In the genomic region with DNA sequence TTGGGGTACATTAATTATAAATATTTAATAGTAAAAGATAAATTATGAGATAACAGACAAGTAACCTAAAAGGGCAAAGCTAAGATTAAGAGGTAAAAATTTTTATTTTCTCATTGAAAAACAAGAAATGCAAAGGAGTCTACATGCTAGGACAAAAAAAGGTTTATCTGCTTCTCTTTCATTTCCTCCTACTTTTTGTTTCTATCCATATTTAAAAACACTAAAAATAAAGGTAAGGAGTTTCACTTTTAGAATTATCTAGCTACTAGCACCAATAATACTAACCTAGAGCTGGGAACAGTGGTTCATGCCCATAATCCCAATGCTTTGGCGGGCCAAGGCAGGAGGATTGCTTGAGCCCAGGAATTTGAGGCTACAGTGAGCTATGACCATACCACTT, we compare ENCODE assay signal across 14 cellular contexts.
DNase-seq lines count a peak whose midpoint lies in the region; ATAC-seq and TF ChIP-seq lines count a peak whose summit lies in the region.
"Had no signal": no experiment of that assay in that cellular context is flagged by ENCODE, and none has a peak within 500 bp of the region (broad histone marks: within the 10 kb centered on the region; RNA-seq: fewer than 3 reads in every experiment).

No MANE protein-coding gene starts in this region.

- in situ Hi-C loops in GM13976 (cut with MboI; ENCODE audit: low sequenced_read_pairs, unreplicated experiment): no loop called here

- H3K79me2 ChIP-seq in SU-DHL-6 (ENCODE audit: insufficient read depth, low read length): no peaks in the 10 kb centered on the region

- H3K4me2 ChIP-seq in SU-DHL-6 (ENCODE audit: low read depth, low read length, poor library complexity, severe bottlenecking): peak overlapping the region; percentile 94

- H3K9me3 ChIP-seq in SU-DHL-6 (ENCODE audit: insufficient read depth, low read length): no peaks in the 10 kb centered on the region
- H3K9me3 ChIP-seq: pancreas, Peyer's patch, stomach had no signal

- ATAC-seq in GM18519 (IDR thresholded peaks at IDR 0.05; ENCODE audit: low FRiP score, unreplicated experiment) (peak; percentile 32), GM21528 (IDR thresholded peaks at IDR 0.05; ENCODE audit: low FRiP score, unreplicated experiment) (peak; percentile 43), HG03095 (IDR thresholded peaks at IDR 0.05; ENCODE audit: unreplicated experiment) (peak; percentile 46)

- no peaks in the 10 kb centered on the region for H3K36me3 ChIP-seq in SU-DHL-6 (ENCODE audit: low read length)
- H3K36me3 ChIP-seq: pancreas, Peyer's patch, stomach had no signal

- no peak for TF ChIP-seq CTCF in SU-DHL-6 (IDR thresholded peaks at IDR 0.05; ENCODE audit: insufficient read depth, low read length, poor library complexity, severe bottlenecking)
- TF ChIP-seq CTCF in GM13976 (IDR thresholded peaks at IDR 0.05; ENCODE audit: borderline replicate concordance, control extremely low read depth, extremely low read depth, insufficient read depth, missing control alignments): no peak

- H3K27me3 ChIP-seq in SU-DHL-6 (ENCODE audit: low read length): no peaks in the 10 kb centered on the region
- H3K27me3 ChIP-seq: pancreas, Peyer's patch, stomach had no signal

- peak overlapping the region; percentile 44 for H3K4me3 ChIP-seq in SU-DHL-6 (ENCODE audit: insufficient read depth, low read length, poor library complexity, severe bottlenecking)
- H3K4me3 ChIP-seq: pancreas, Peyer's patch, stomach had no signal

- peaks cover 23% of the 10 kb centered on the region for H3F3A ChIP-seq in SU-DHL-6 (ENCODE audit: insufficient read depth)

- no peaks in the 10 kb centered on the region for H3K9me2 ChIP-seq in SU-DHL-6 (replicated peaks; ENCODE audit: insufficient read depth, low read length)

- DNase-seq in GM13976 (ENCODE audit: low spot score): no peak
- no peak for DNase-seq in AG20443 (ENCODE audit: low spot score)
- no peak for DNase-seq in occipital lobe (lab: John Stamatoyannopoulos, UW)
- DNase-seq: activated effector memory CD4-positive, alpha-beta T cell treated with anti-CD3 and anti-CD28 coated beads, Interleukin-2, amount 50 U/mL, for 16 hours; dermis blood vessel endothelial cell; kidney; mammary epithelial cell; pancreas; Peyer's patch; stomach had no signal

- peak overlapping the region; percentile 99 for H3K27ac ChIP-seq in SU-DHL-6 (ENCODE audit: low read depth, low read length)
- H3K27ac ChIP-seq: pancreas, Peyer's patch, stomach had no signal

- H3K9ac ChIP-seq in SU-DHL-6 (ENCODE audit: low read length): peak overlapping the region; percentile 50

- H4K20me1 ChIP-seq in SU-DHL-6 (ENCODE audit: low read depth, low read length): no peaks in the 10 kb centered on the region

- peak overlapping the region; percentile 66 for H2AFZ ChIP-seq in SU-DHL-6 (ENCODE audit: low read depth, low read length, severe bottlenecking)
